Comparison of ENCODE assay signal across 8 cellular contexts in the genomic region with DNA sequence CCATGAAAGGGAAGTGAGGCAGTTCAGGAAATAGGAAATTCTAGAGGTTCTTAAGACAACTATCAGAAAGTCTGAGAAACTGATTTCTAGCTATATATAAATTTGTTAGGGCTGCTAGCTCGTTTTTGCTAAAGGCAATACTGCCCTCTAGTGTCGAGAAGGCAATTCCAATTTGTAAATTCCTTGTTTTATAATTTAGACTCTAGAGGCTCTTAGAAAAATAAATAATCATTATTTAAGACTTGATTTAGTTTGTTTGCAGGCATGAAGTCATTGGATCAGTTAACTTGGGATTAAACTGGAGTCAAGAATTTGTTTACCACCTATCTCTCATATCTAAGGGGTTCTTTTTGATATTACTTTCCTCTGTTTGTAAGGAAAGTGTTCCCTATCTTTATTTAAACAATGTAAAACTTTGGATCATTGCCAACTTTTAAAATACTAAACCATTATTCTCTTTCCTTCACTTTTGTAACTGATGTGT.
DNase-seq lines count a peak whose midpoint lies in the region; FAIRE-seq and TF ChIP-seq lines count a peak whose summit lies in the region.

No MANE protein-coding gene starts in this region.

- H3K27me3 Mint-ChIP-seq in chondrocyte (ENCODE audit: low read depth) = no peaks in the 10 kb centered on the region

- H3K9me3 ChIP-seq in uterus = no peaks in the 10 kb centered on the region

- H3K4me3 Mint-ChIP-seq in chondrocyte (ENCODE audit: unreplicated experiment) = no peak overlapping the region

- H3K36me3 Mint-ChIP-seq in chondrocyte (ENCODE audit: low read depth) = peaks cover 3% of the 10 kb centered on the region

- POLR2A ChIA-PET in AG04449 (lab: Yijun Ruan, JAX) = no interaction called here

- DNase-seq in AG04449 (ENCODE audit: low read depth, low spot score) = peak; percentile 16
- DNase-seq in GM04503 (ENCODE audit: low read depth) = peak; percentile 21
- DNase-seq in NAMALWA (ENCODE audit: low spot score) = peak; percentile 74
- DNase-seq in SK-N-DZ (ENCODE audit: low spot score) = peak; percentile 40
- DNase-seq in chondrocyte (ENCODE audit: low spot score) = no peak
- peak; percentile 78 to 84 for DNase-seq in lung microvascular endothelial cell (ENCODE audit: low read depth in 2 of 2)
- peak in 1 of 2 donors; percentile 39 for DNase-seq in uterus
- DNase-seq in GM12891 (ENCODE audit: insufficient read length, low spot score) = no peak

- peaks cover 12% of the 10 kb centered on the region for H3K4me1 Mint-ChIP-seq in chondrocyte (ENCODE audit: low read depth)

- peak; percentile 20 for TF ChIP-seq CTCF in AG04449 (IDR thresholded peaks at IDR 0.05; ENCODE audit: insufficient read depth, low read length, missing control alignments)
- peak; percentile 99 for TF ChIP-seq CTCF in chondrocyte (IDR thresholded peaks at IDR 0.05)
- peak; percentile 68 to 85 (median 80) for TF ChIP-seq CTCF in uterus (IDR thresholded peaks at IDR 0.05)

- no peak overlapping the region for H3K27ac Mint-ChIP-seq in chondrocyte (ENCODE audit: unreplicated experiment)

- no peaks in the 10 kb centered on the region for H3K36me3 ChIP-seq in uterus

- CTCF ChIA-PET in AG04449 (lab: Yijun Ruan, JAX) = interaction anchor here (0.5 to 5.0 kb wide), 12 partner anchors 8 to 1248 kb away, joined by 3 to 24 read pairs (median 6); no protein-coding TSS in a partner anchor

- no peaks in the 10 kb centered on the region for H3K9me3 Mint-ChIP-seq in chondrocyte (ENCODE audit: low read depth)

- H3K27ac ChIP-seq in uterus = no peak overlapping the region

- H3K4me3 ChIP-seq in AG04449 (ENCODE audit: low read depth, low read length) = no peak overlapping the region
- no peak overlapping the region for H3K4me3 ChIP-seq in uterus

- intact Hi-C loops in uterus (cut with DNase I; ENCODE audit: low total_unique reads) = no loop called here

- FAIRE-seq in GM12891 (lab: Jason Lieb, UNC) = no peak

- no peaks in the 10 kb centered on the region for H3K27me3 ChIP-seq in uterus

- TF ChIP-seq POLR2A in uterus (IDR thresholded peaks at IDR 0.05) = no peak
- no peak for TF ChIP-seq POLR2A in GM12891 (IDR thresholded peaks at IDR 0.05; ENCODE audit: low read depth, low read length)

- H3K4me1 ChIP-seq in uterus = no peaks in the 10 kb centered on the region

TF ChIP-seq in GM12891, 5 proteins besides CTCF, POLR2A, EP300 and RAD21:
- TF ChIP-seq POU2F2 (IDR thresholded peaks at IDR 0.05; ENCODE audit: low read depth, low read length) (no peak), POLR2AphosphoS5 (IDR thresholded peaks at IDR 0.05; ENCODE audit: low read depth, low read length) (no peak), PAX5 (IDR thresholded peaks at IDR 0.05; ENCODE audit: insufficient read depth, low read length, severe bottlenecking) (no peak), SPI1 (IDR thresholded peaks at IDR 0.05; ENCODE audit: low read depth, low read length) (no peak), TAF1 (IDR thresholded peaks at IDR 0.05; ENCODE audit: low read depth, low read length) (no peak)
TF ChIP-seq in GM12891: peak in this region for 0.

Comparison
In these comparisons a context has a peak if more than half of its experiments do, and no peak if none do; other contexts are left out.
1. DNase-seq: peak in AG04449 (single experiment), GM04503 (single experiment), NAMALWA (single experiment), SK-N-DZ (single experiment) and lung microvascular endothelial cell (2 of 2); none in chondrocyte (single experiment) and GM12891 (single experiment).
2. CTCF ChIP-seq: peak in every context shown above with its lines; median percentile 99 in chondrocyte; 80 in uterus; 20 in AG04449.